Comparison of ENCODE assay signal across 1 cellular context in genomic region chr2:118090387-118091139, GRCh38.
TF ChIP-seq lines count a peak whose summit lies in the region.

No MANE protein-coding gene starts in this region.

TF ChIP-seq in HCT116, 20 proteins besides CTCF, POLR2A, EP300 and RAD21 (continued from another document):
- TF ChIP-seq CEBPB (IDR thresholded peaks at IDR 0.05; ENCODE audit: low read depth) (no peak), ZBTB33 (IDR thresholded peaks at IDR 0.05; ENCODE audit: extremely low read depth, insufficient replicate concordance, low read length) (no peak), JUND (IDR thresholded peaks at IDR 0.05) (no peak), SP1 (IDR thresholded peaks at IDR 0.05; ENCODE audit: low read depth) (no peak), EZH2phosphoT487 (IDR thresholded peaks at IDR 0.05; ENCODE audit: borderline replicate concordance) (no peak), ZFX (IDR thresholded peaks at IDR 0.05) (no peak), POLR2AphosphoS5 (IDR thresholded peaks at IDR 0.05; ENCODE audit: low read depth, low read length) (no peak)
- TF ChIP-seq, protein P1, sequence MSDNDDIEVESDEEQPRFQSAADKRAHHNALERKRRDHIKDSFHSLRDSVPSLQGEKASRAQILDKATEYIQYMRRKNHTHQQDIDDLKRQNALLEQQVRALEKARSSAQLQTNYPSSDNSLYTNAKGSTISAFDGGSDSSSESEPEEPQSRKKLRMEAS (IDR thresholded peaks at IDR 0.05) = no peak
